In the genomic region with DNA sequence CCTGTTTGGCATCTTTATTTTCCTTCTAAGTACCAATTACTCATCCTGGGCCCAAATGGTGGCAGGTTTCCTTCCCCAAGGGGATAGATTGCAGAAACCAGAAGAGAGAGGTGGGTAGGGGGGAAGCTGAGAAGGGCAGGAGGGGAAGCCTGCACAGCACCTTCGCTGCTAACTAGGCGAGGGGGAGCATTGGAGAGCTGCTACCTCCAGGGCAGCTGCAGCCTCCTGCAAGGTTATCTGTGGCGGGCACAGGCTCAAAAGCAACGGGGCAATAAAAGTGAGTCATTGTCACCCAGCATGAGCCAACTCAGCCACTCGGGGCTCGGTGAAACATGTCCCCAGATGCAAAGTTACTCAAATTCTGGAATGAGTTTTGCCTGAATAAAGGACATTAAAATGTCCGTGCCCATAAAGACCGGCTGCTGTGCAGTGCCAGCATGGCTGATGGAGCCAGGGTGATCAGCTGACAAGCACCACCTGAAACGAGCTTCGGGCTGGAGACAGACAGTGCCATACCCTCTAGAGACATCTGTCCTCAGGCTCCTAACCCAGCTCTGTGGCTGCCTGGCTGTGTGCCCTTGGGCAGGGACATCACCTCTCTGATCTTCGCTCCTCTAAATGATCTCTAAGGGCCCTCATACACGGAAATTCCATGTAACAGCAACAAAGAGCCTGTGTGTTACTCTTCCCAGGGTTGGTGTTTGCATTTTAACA, we compare ENCODE assay signal across 16 cellular contexts.
DNase-seq lines count a peak whose midpoint lies in the region; ATAC-seq and TF ChIP-seq lines count a peak whose summit lies in the region.
"Had no signal": no experiment of that assay in that cellular context is flagged by ENCODE, and none has a peak within 500 bp of the region (broad histone marks: within the 10 kb centered on the region; RNA-seq: fewer than 3 reads in every experiment).

No MANE protein-coding gene starts in this region.

- no peaks in the 10 kb centered on the region for H3K27me3 ChIP-seq in prostate gland (replicated peaks; ENCODE audit: insufficient read depth)
- H3K27me3 ChIP-seq: SJSA1 had no signal

- 19% methylated on average over 12 of the region's 12 CpGs for WGBS in prostate gland

- no peaks in the 10 kb centered on the region for H3K36me3 ChIP-seq in prostate gland
- H3K36me3 ChIP-seq: SJSA1 had no signal

- intact Hi-C loops in prostate gland (cut with DNase I): no loop called here

- no peak overlapping the region for H3K4me3 ChIP-seq in prostate gland
- H3K4me3 ChIP-seq: SJSA1 had no signal

- DNase-seq in DMS79 (lab: John Stamatoyannopoulos, UW) (peak; percentile 41), LoVo (ENCODE audit: low spot score) (peak; percentile 73), cerebellar cortex (ENCODE audit: low spot score) (peak; percentile 10), prostate gland (ENCODE audit: low spot score) (peak; percentile 32), NCI-H2171 treated with DMSO at 0.1 percent for 48 hours (lab: John Stamatoyannopoulos, UW) (no peak), ureter (ENCODE audit: low spot score) (no peak)
- DNase-seq: C1 segment of cervical spinal cord, GDM1, GOT3, NCI-H1930, NCI-H510A, RPMI8226, SW 1271 had no signal

- TF ChIP-seq POLR2A in prostate gland (IDR thresholded peaks at IDR 0.05): no peak

- H3K9me3 ChIP-seq in prostate gland: no peaks in the 10 kb centered on the region
- H3K9me3 ChIP-seq: SJSA1 had no signal

- H3K4me1 ChIP-seq in prostate gland (replicated peaks): no peaks in the 10 kb centered on the region
- H3K4me1 ChIP-seq: SJSA1 had no signal

- no peak for TF ChIP-seq CTCF in prostate gland (IDR thresholded peaks at IDR 0.05)

- H3K27ac ChIP-seq in prostate gland: no peak overlapping the region
- H3K27ac ChIP-seq: SJSA1 had no signal

- ATAC-seq in HG03139 (IDR thresholded peaks at IDR 0.05; ENCODE audit: unreplicated experiment) (no peak), GM21723 (IDR thresholded peaks at IDR 0.05; ENCODE audit: unreplicated experiment) (no peak)

Comparison
In these comparisons a context has a peak if more than half of its experiments do, and no peak if none do; other contexts are left out.
1. DNase-seq: peak in DMS79 (single experiment), LoVo (single experiment), cerebellar cortex (single experiment) and prostate gland (single experiment); none in NCI-H2171 treated with DMSO at 0.1 percent for 48 hours (single experiment) and ureter (single experiment).